ENCODE assay signal across 14 cellular contexts in genomic region chr3:49158792-49159191, GRCh38. TPM values are rescaled to one million over a fixed set of nuclear protein-coding genes. Genes with fewer than 3 reads are reported as not detected.
DNase-seq lines count a peak whose midpoint lies in the region; ATAC-seq, FAIRE-seq and TF ChIP-seq lines count a peak whose summit lies in the region.
"Had no signal": no experiment of that assay in that cellular context is flagged by ENCODE, and none has a peak within 500 bp of the region (broad histone marks: within the 10 kb centered on the region; RNA-seq: fewer than 3 reads in every experiment).

No MANE protein-coding gene starts in this region.

- peak overlapping the region; percentile 16 for H3K27ac ChIP-seq in CD4-positive, alpha-beta T cell (ENCODE audit: low read depth, low read length)
- H3K27ac ChIP-seq: left lung, ovary, thoracic aorta had no signal

- intact Hi-C loops in CD4-positive, alpha-beta T cell (cut with DNase I, micrococcal nuclease): loop anchor here (1.0 to 2.0 kb wide), 3 partner anchors 64 to 171 kb away; partner anchors contain the start of gene QRICH1 (in 1 of the 2)

- peak overlapping the region; percentile 51 for H3K4me3 Mint-ChIP-seq in CD4-positive, alpha-beta T cell
- H3K4me3 Mint-ChIP-seq: B cell had no signal

- H3K36me3 Mint-ChIP-seq in CD4-positive, alpha-beta T cell (ENCODE audit: low read depth): peaks cover 16% of the 10 kb centered on the region

- CTCF ChIA-PET in CD4-positive, alpha-beta T cell (lab: Charles Lee): interaction anchor here (1.0 to 2.9 kb wide), 6 partner anchors 10 to 473 kb away, joined by 3 to 10 read pairs (median 6); partner anchors contain the start of genes IMPDH2, KLHDC8B, NCKIPSD and QRICH1

- ATAC-seq in CD4-positive, alpha-beta T cell (ENCODE audit: poor library complexity): no peak
- no peak for ATAC-seq in HG03378 (IDR thresholded peaks at IDR 0.05; ENCODE audit: unreplicated experiment)

- no peaks in the 10 kb centered on the region for H3K9me3 Mint-ChIP-seq in CD4-positive, alpha-beta T cell

- no peak overlapping the region for H3K27ac Mint-ChIP-seq in CD4-positive, alpha-beta T cell
- H3K27ac Mint-ChIP-seq: B cell had no signal

- H3K9me3 ChIP-seq in CD4-positive, alpha-beta T cell (ENCODE audit: control insufficient read depth, low read length): no peaks in the 10 kb centered on the region
- H3K9me3 ChIP-seq: HAP-1, left lung, ovary, thoracic aorta had no signal

- H3K27me3 Mint-ChIP-seq in CD4-positive, alpha-beta T cell: no peaks in the 10 kb centered on the region
- H3K27me3 Mint-ChIP-seq: B cell had no signal

- H3K4me1 Mint-ChIP-seq in CD4-positive, alpha-beta T cell (ENCODE audit: low read depth): peaks cover 8% of the 10 kb centered on the region

- FAIRE-seq in RCC 7860 (lab: Jason Lieb, UNC): peak; percentile 84

- TF ChIP-seq CTCF in CD4-positive, alpha-beta T cell (IDR thresholded peaks at IDR 0.05): no peak

- H3K27me3 ChIP-seq in CD4-positive, alpha-beta T cell (ENCODE audit: control insufficient read depth, insufficient read depth, low read length): no peaks in the 10 kb centered on the region
- H3K27me3 ChIP-seq: left lung, ovary had no signal

- POLR2A ChIA-PET in CD4-positive, alpha-beta T cell (lab: Charles Lee): interaction anchor here (1.0 to 2.3 kb wide), 5 partner anchors 65 to 171 kb away, joined by 3 to 10 read pairs (median 5); partner anchors contain the start of genes P4HTM, QRICH1 and WDR6

- DNase-seq in CD4-positive, alpha-beta T cell: no peak
- peak; percentile 78 for DNase-seq in RCC 7860 (ENCODE audit: low spot score)
- DNase-seq in myocyte (ENCODE audit: low read depth): peak; percentile 64
- DNase-seq in NCI-H748 treated with DMSO at 0.1 percent for 48 hours (lab: John Stamatoyannopoulos, UW): no peak
- DNase-seq: activated CD8-positive, alpha-beta memory T cell treated with anti-CD3 and anti-CD28 coated beads, Interleukin-2, amount 50 U/mL, for 48 hours; aorta; DMS 273 treated with DMSO at 0.1 percent for 48 hours; left lung; NCI-H446; ovary had no signal

RNA-seq across cellular contexts. Expression of gene CCDC71, which starts 7.3 kb away (rescaled TPM):
- 10 to 100 TPM; 14.7 to 16.0 TPM for total RNA-seq in CD4-positive, alpha-beta T cell
- 34.3 and 35.0 TPM in 2 replicates for total RNA-seq in myocyte
- polyA plus RNA-seq in myocyte (2012): 22.5 TPM

RNA-seq across cellular contexts. Expression of gene KLHDC8B, which starts 12.6 kb away (rescaled TPM):
- 1 to 10 TPM; 1.2 to 1.6 TPM for total RNA-seq in CD4-positive, alpha-beta T cell
- total RNA-seq in myocyte: 28.7 and 45.0 TPM in 2 replicates
- polyA plus RNA-seq in myocyte (2012): 23.1 TPM

RNA-seq across cellular contexts. Expression of gene LAMB2, which starts 25.9 kb away (rescaled TPM):
- under 1 TPM; 0.36 to 0.60 TPM for total RNA-seq in CD4-positive, alpha-beta T cell
- 632 and 641 TPM in 2 replicates for total RNA-seq in myocyte
- polyA plus RNA-seq in myocyte (2012): 721 TPM

RNA-seq across cellular contexts. Expression of gene USP19, which starts 38.2 kb away (rescaled TPM):
- total RNA-seq in CD4-positive, alpha-beta T cell: 10 to 100 TPM; 84.9 to 86.2 TPM
- 66.1 and 74.5 TPM in 2 replicates for total RNA-seq in myocyte
- 44.0 TPM for polyA plus RNA-seq in myocyte (2012)

RNA-seq across cellular contexts. Expression of gene QARS1, which starts 54.2 kb away (rescaled TPM):
- 100 to 1,000 TPM; 264 to 287 TPM for total RNA-seq in CD4-positive, alpha-beta T cell
- 131 and 190 TPM in 2 replicates for total RNA-seq in myocyte
- 198 TPM for polyA plus RNA-seq in myocyte (2012)

Comparison
In these comparisons a context has a peak if more than half of its experiments do, and no peak if none do; other contexts are left out.
1. DNase-seq: peak in RCC 7860 (single experiment) and myocyte (single experiment); none in CD4-positive, alpha-beta T cell (0 of 10) and NCI-H748 treated with DMSO at 0.1 percent for 48 hours (single experiment).
2. RNA of gene KLHDC8B, which starts 12.6 kb away (total RNA-seq): 28.7 to 45.0 TPM in myocyte; 1.2 to 1.6 TPM in CD4-positive, alpha-beta T cell; every median in the first group is over 10 times any median in the second.
3. RNA of gene LAMB2, which starts 25.9 kb away (total RNA-seq): 632 to 641 TPM in myocyte; 0.36 to 0.60 TPM in CD4-positive, alpha-beta T cell; every median in the first group is over 100 times any median in the second.